ENCODE assay signal across 15 cellular contexts in the genomic region with DNA sequence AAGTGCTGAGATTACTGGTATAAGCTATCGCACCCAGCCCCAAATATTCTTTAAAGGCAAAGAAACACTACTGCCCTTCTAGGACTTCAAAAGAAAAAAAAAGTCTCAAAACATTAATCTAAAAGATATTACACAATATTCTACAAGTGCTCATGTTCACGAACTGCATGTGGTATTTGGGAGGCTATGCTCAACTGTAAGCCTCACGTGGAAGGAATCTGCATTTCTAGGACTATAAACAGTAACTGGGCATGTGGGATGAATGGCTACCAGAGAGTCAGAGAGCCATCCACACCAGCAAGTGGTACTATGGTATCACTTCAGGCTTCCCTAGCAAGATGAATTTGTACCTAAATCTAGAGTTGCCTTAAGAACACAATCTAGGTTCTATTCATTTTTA.
"Had no signal": no experiment of that assay in that cellular context is flagged by ENCODE, and none has a peak within 500 bp of the region (broad histone marks: within the 10 kb centered on the region; RNA-seq: fewer than 3 reads in every experiment).

No MANE protein-coding gene starts in this region.

- H3K27me3 ChIP-seq: ascending aorta, neutrophil, tibial nerve, vagina had no signal

- H3K4me3 ChIP-seq: ascending aorta, tibial nerve, vagina had no signal

- H3K9me3 ChIP-seq: ascending aorta, neutrophil, tibial nerve, vagina had no signal

- DNase-seq: activated CD4-positive, alpha-beta T cell treated with anti-CD3 and anti-CD28 coated beads for 4 hours; activated effector memory CD4-positive, alpha-beta T cell treated with anti-CD3 and anti-CD28 coated beads, Interleukin-2, amount 50 U/mL, for 16 hours; activated naive CD8-positive, alpha-beta T cell treated with anti-CD3 and anti-CD28 coated beads, Interleukin-2, amount 10 ng/mL, durations not matched to agents 7 days and 5 days; islet precursor cell; mammary epithelial cell; natural killer cell; retina; stimulated activated CD4-positive, alpha-beta T cell treated with anti-CD3 and anti-CD28 coated beads, Interleukin-2, amount 100 ng/mL, for 48 hours; stimulated activated naive CD4-positive, alpha-beta T cell had no signal

- ATAC-seq: left lobe of liver, natural killer cell had no signal

- H3K27me3 Mint-ChIP-seq: activated naive CD8-positive, alpha-beta T cell treated with anti-CD3 and anti-CD28 coated beads, Interleukin-2, amount 10 ng/mL, durations not matched to agents 7 days and 5 days had no signal

- H3K36me3 Mint-ChIP-seq: natural killer cell had no signal

- H3K4me3 Mint-ChIP-seq: activated naive CD8-positive, alpha-beta T cell treated with anti-CD3 and anti-CD28 coated beads, Interleukin-2, amount 10 ng/mL, durations not matched to agents 7 days and 5 days; natural killer cell had no signal

- H3K27ac ChIP-seq: ascending aorta, neutrophil, parathyroid adenoma, tibial nerve, vagina had no signal

- H3K4me1 ChIP-seq: ascending aorta, parathyroid adenoma had no signal

- H3K27ac Mint-ChIP-seq: natural killer cell had no signal

- H3K9me3 Mint-ChIP-seq: activated naive CD8-positive, alpha-beta T cell treated with anti-CD3 and anti-CD28 coated beads, Interleukin-2, amount 10 ng/mL, durations not matched to agents 7 days and 5 days; natural killer cell had no signal
